Comparison of ENCODE assay signal across 8 cellular contexts in genomic region chr2:119544075-119545031, GRCh38. TPM values are rescaled to one million over a fixed set of nuclear protein-coding genes. Genes with fewer than 3 reads are reported as not detected.
DNase-seq lines count a peak whose midpoint lies in the region; TF ChIP-seq lines count a peak whose summit lies in the region.

Gene CFAP221, plus strand, starts transcription at chr2:119544449. Its CDS starts 1,683 bp downstream, at chr2:119546132.

- TF ChIP-seq CTCF in lower leg skin (IDR thresholded peaks at IDR 0.05) = no peak

- H3K4me3 ChIP-seq in duodenal mucosa (ENCODE audit: low read depth in 1 of 2, low read length in 2 of 2) = peak within 1 kb of the TSS; percentile 60 to 74
- peak within 1 kb of the TSS; percentile 30 for H3K4me3 ChIP-seq in lower leg skin (ENCODE audit: low read depth, poor library complexity, severe bottlenecking)

- DNase-seq in DMS79 treated with DMSO at 0.1 percent for 48 hours (lab: John Stamatoyannopoulos, UW) (peak; percentile 81), H4 (ENCODE audit: low spot score) (peak; percentile 45), NCI-H1092 (lab: John Stamatoyannopoulos, UW) (peak; percentile 34), lower leg skin (ENCODE audit: low spot score in 2 of 2) (peak in 1 of 2 donors; percentile 19)
- DNase-seq in activated CD4-positive, alpha-beta T cell treated with anti-CD3 and anti-CD28 coated beads for 4 hours = peak; percentile 6 to 15
- DNase-seq in stimulated activated CD4-positive, alpha-beta T cell treated with anti-CD3 and anti-CD28 coated beads, Interleukin-2, amount 100 ng/mL, for 48 hours = peak; percentile 54 to 61
- DNase-seq in effector CD4-positive, alpha-beta T cell = no peak

- no peaks in the 10 kb centered on the region for H3K36me3 ChIP-seq in duodenal mucosa (ENCODE audit: control insufficient read depth in 1 of 2, insufficient read depth in 2 of 2, low read length in 2 of 2)

- WGBS in lower leg skin, 2 donors = 8% methylated on average over 55 to 63 of the region's 91 CpGs

- TF ChIP-seq POLR2A in lower leg skin (IDR thresholded peaks at IDR 0.05) = no peak

- H3K27ac ChIP-seq in duodenal mucosa (ENCODE audit: low read depth, low read length) = peak within 1 kb of the TSS; percentile 79

- peaks cover 30 to 35% of the 10 kb centered on the region in 2 donors for H3K4me1 ChIP-seq in duodenal mucosa (ENCODE audit: control insufficient read depth in 1 of 2, insufficient read depth in 2 of 2, low read length in 2 of 2)

- H3K9me3 ChIP-seq in duodenal mucosa (ENCODE audit: control insufficient read depth in 1 of 2, low read length in 2 of 2) = peaks cover 0 to 2% of the 10 kb centered on the region in 2 donors

- no peaks in the 10 kb centered on the region for H3K27me3 ChIP-seq in duodenal mucosa (ENCODE audit: control insufficient read depth in 1 of 2, insufficient read depth in 2 of 2, low read length in 2 of 2)

- H3K9ac ChIP-seq in duodenal mucosa (ENCODE audit: low read depth in 1 of 2, low read length in 2 of 2) = peak within 1 kb of the TSS; percentile 50 to 73

- intact Hi-C loops in lower leg skin (cut with DNase I; ENCODE audit: low total_unique reads) = no loop called here

RNA-seq across cellular contexts. Expression of gene CFAP221, which starts in this region (rescaled TPM):
- total RNA-seq in H4 (2014; rRNA removed; shearing (Covaris generic)) = 1.0 TPM in 1 of 2 replicates, not detected in the other
- not detected for total RNA-seq in lower leg skin
